Comparison of ENCODE assay signal across 16 cellular contexts in the genomic region with DNA sequence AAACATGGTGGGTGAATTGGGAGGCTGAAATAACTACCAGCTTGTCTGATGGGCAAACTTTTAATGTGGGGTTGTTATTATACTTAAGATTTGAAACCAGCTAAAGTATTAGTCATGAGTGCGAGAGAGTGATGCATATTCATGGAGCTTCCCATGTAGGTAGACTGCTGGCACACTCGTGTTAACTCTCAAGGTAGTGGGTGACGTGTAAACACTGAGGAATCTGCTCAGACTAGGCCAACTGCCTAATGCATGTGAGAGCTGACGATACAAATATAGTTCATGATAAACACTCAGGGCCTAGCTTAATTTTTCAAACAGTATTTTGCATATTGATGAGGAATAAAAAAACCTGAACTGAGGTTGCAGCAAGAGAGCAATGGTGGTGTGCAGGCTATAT.
DNase-seq lines count a peak whose midpoint lies in the region; ATAC-seq, FAIRE-seq and TF ChIP-seq lines count a peak whose summit lies in the region.
"Had no signal": no experiment of that assay in that cellular context is flagged by ENCODE, and none has a peak within 500 bp of the region (broad histone marks: within the 10 kb centered on the region; RNA-seq: fewer than 3 reads in every experiment).

No MANE protein-coding gene starts in this region.

- no peaks in the 10 kb centered on the region for H3K36me3 ChIP-seq in bronchial epithelial cell (ENCODE audit: control insufficient read depth, insufficient read depth, low read length)
- no peaks in the 10 kb centered on the region for H3K36me3 ChIP-seq in HepG2 (replicated peaks in 1 of 2; ENCODE audit: control insufficient read depth in 1 of 2, insufficient read depth in 2 of 2, low read length in 2 of 2)
- no peaks in the 10 kb centered on the region for H3K36me3 ChIP-seq in heart right ventricle
- H3K36me3 ChIP-seq: BE2C had no signal

- CTCF ChIA-PET in HepG2 (lab: Yijun Ruan, JAX; ENCODE audit: low intra/inter-chr PET ratio, low total read pairs) = no interaction called here

- H3K4me3 ChIP-seq in bronchial epithelial cell (ENCODE audit: low read depth, low read length) = no peak overlapping the region
- H3K4me3 ChIP-seq in HepG2 (replicated peaks in 1 of 3; ENCODE audit: insufficient read depth in 1 of 3, low read depth in 2 of 3, low read length in 3 of 3) = no peak overlapping the region
- no peak overlapping the region for H3K4me3 ChIP-seq in heart right ventricle
- H3K4me3 ChIP-seq: A549 had no signal

- POLR2A ChIA-PET in HepG2 (lab: Yijun Ruan, JAX) = no interaction called here

- FAIRE-seq in bronchial epithelial cell (lab: Jason Lieb, UNC) (no peak), HepG2 (lab: Jason Lieb, UNC) (no peak)
- FAIRE-seq: A549, GM18507, HTR-8/SVneo had no signal

- H3K27me3 ChIP-seq in bronchial epithelial cell (ENCODE audit: control insufficient read depth, insufficient read depth, low read length) = no peaks in the 10 kb centered on the region
- H3K27me3 ChIP-seq in HepG2 (ENCODE audit: control insufficient read depth in 1 of 2, insufficient read depth in 2 of 2, low read length in 2 of 2) = no peaks in the 10 kb centered on the region; a peak in 1 of 5 replicates
- no peaks in the 10 kb centered on the region for H3K27me3 ChIP-seq in heart right ventricle
- H3K27me3 ChIP-seq: BE2C had no signal

- no peak overlapping the region for H3K4me2 ChIP-seq in HepG2 (ENCODE audit: low read depth, low read length)
- H3K4me2 ChIP-seq: A549 had no signal

- no peaks in the 10 kb centered on the region for H4K20me1 ChIP-seq in HepG2 (ENCODE audit: insufficient read depth, low read length)

- in situ Hi-C loops in HepG2 (cut with HindIII; ENCODE audit: extremely low pct_ligation_motif_present, low pct_unique_long_range_greater_than_20kb) = no loop called here

- no peak for TF ChIP-seq RAD21 in HepG2 (CRISPR knock-in tag; IDR thresholded peaks at IDR 0.05)

- H3K27ac ChIP-seq in HepG2 (ENCODE audit: extremely low read length, insufficient read depth, low read length) = no peak overlapping the region
- H3K27ac ChIP-seq in heart right ventricle = no peak overlapping the region
- H3K27ac ChIP-seq: A549, C4-2B had no signal

- H3K4me1 ChIP-seq in HepG2 (ENCODE audit: insufficient read depth, low read length) = no peaks in the 10 kb centered on the region
- H3K4me1 ChIP-seq in heart right ventricle = no peaks in the 10 kb centered on the region
- H3K4me1 ChIP-seq: A549, BE2C had no signal

- H3K79me2 ChIP-seq in HepG2 (ENCODE audit: insufficient read depth, low read length) = no peaks in the 10 kb centered on the region

- no TSS peak for BruUV-seq in HepG2 (replicated peaks; lab: Mats Ljungman, UMichigan)

- H3K9me3 ChIP-seq in HepG2 (ENCODE audit: low read length) = 0 out of 2 replicates have a peak, but pooled peaks cover 5% of the 10 kb centered on the region
- H3K9me3 ChIP-seq in heart right ventricle = peaks cover 0 to 26% (median 0%) of the 10 kb centered on the region in 11 donors
- H3K9me3 ChIP-seq: BE2C had no signal

- TF ChIP-seq CTCF in bronchial epithelial cell (IDR thresholded peaks at IDR 0.05; ENCODE audit: insufficient read depth, low read length, severe bottlenecking) (no peak), HepG2 (CRISPR knock-in tag; IDR thresholded peaks at IDR 0.05) (no peak), heart right ventricle (IDR thresholded peaks at IDR 0.05) (no peak)

- TF ChIP-seq EP300 in HepG2 (IDR thresholded peaks at IDR 0.05; ENCODE audit: low read depth in 2 of 2, low read length in 2 of 2) (no peak), HepG2 (CRISPR knock-in tag; IDR thresholded peaks at IDR 0.05; ENCODE audit: borderline replicate concordance) (no peak)

- WGBS in HepG2 (ENCODE audit: low lambda C conversion rate) = 13% methylated on average over 4 of the region's 4 CpGs
- WGBS in heart right ventricle, 2 donors = 60 to 63% methylated on average over 4 of the region's 4 CpGs

- H3K9ac ChIP-seq in HepG2 (ENCODE audit: insufficient read depth, low read depth, low read length) = no peak overlapping the region

- peak; percentile 60 for DNase-seq in M059J (ENCODE audit: low read depth)
- DNase-seq in bronchial epithelial cell (ENCODE audit: low read depth) = peak; percentile 59
- peak; percentile 4 for DNase-seq in middle frontal gyrus (ENCODE audit: extremely low spot score, low spot score)
- no peak for DNase-seq in HepG2 (ENCODE audit: low spot score)
- no peak for DNase-seq in heart right ventricle
- DNase-seq: BE2C; CD4-positive, alpha-beta memory T cell; COR-L47; DMS53; HCEC 1CT; HFFc6 had no signal

- TF ChIP-seq POLR2A in HepG2 (IDR thresholded peaks at IDR 0.05; ENCODE audit: insufficient read depth in 1 of 2, low read depth in 2 of 2, low read length in 2 of 2) = no peak

- ATAC-seq in GM18511 (IDR thresholded peaks at IDR 0.05; ENCODE audit: unreplicated experiment) (no peak), HepG2 (no peak), heart right ventricle (no peak)
- ATAC-seq: A549 had no signal

- H2AFZ ChIP-seq in HepG2 (ENCODE audit: low read length) = no peak overlapping the region

- intact Hi-C loops in HepG2 (cut with micrococcal nuclease; ENCODE audit: unreplicated experiment) = no loop called here
- intact Hi-C loops in heart right ventricle (cut with DNase I) = loop anchor here in 1 of 10 donors (10.0 kb wide), 1 partner anchor 56 kb away; no protein-coding TSS in a partner anchor

TF ChIP-seq in HepG2, 621 proteins besides CTCF, POLR2A, EP300 and RAD21 (continues in another document):
- TF ChIP-seq ZNF83 (CRISPR knock-in tag; IDR thresholded peaks at IDR 0.05; ENCODE audit: borderline replicate concordance) = no peak
- TF ChIP-seq, protein P1, sequence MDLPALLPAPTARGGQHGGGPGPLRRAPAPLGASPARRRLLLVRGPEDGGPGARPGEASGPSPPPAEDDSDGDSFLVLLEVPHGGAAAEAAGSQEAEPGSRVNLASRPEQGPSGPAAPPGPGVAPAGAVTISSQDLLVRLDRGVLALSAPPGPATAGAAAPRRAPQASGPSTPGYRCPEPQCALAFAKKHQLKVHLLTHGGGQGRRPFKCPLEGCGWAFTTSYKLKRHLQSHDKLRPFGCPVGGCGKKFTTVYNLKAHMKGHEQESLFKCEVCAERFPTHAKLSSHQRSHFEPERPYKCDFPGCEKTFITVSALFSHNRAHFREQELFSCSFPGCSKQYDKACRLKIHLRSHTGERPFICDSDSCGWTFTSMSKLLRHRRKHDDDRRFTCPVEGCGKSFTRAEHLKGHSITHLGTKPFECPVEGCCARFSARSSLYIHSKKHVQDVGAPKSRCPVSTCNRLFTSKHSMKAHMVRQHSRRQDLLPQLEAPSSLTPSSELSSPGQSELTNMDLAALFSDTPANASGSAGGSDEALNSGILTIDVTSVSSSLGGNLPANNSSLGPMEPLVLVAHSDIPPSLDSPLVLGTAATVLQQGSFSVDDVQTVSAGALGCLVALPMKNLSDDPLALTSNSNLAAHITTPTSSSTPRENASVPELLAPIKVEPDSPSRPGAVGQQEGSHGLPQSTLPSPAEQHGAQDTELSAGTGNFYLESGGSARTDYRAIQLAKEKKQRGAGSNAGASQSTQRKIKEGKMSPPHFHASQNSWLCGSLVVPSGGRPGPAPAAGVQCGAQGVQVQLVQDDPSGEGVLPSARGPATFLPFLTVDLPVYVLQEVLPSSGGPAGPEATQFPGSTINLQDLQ (CRISPR knock-in tag; IDR thresholded peaks at IDR 0.05) = no peak
- TF ChIP-seq, protein P2, sequence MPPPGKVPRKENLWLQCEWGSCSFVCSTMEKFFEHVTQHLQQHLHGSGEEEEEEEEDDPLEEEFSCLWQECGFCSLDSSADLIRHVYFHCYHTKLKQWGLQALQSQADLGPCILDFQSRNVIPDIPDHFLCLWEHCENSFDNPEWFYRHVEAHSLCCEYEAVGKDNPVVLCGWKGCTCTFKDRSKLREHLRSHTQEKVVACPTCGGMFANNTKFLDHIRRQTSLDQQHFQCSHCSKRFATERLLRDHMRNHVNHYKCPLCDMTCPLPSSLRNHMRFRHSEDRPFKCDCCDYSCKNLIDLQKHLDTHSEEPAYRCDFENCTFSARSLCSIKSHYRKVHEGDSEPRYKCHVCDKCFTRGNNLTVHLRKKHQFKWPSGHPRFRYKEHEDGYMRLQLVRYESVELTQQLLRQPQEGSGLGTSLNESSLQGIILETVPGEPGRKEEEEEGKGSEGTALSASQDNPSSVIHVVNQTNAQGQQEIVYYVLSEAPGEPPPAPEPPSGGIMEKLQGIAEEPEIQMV (CRISPR knock-in tag; IDR thresholded peaks at IDR 0.05; ENCODE audit: low read depth) = no peak
- TF ChIP-seq CEBPG (CRISPR knock-in tag; IDR thresholded peaks at IDR 0.05) = no peak
- no peak for TF ChIP-seq ZNF75D (CRISPR knock-in tag; IDR thresholded peaks at IDR 0.05; ENCODE audit: borderline replicate concordance)
- no peak for TF ChIP-seq NR3C1 (CRISPR knock-in tag; IDR thresholded peaks at IDR 0.05)
- TF ChIP-seq, protein P3, sequence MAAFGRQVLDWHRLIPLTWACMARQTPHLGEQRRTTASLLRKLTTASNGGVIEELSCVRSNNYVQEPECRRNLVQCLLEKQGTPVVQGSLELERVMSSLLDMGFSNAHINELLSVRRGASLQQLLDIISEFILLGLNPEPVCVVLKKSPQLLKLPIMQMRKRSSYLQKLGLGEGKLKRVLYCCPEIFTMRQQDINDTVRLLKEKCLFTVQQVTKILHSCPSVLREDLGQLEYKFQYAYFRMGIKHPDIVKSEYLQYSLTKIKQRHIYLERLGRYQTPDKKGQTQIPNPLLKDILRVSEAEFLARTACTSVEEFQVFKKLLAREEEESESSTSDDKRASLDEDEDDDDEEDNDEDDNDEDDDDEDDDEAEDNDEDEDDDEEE (CRISPR knock-in tag; IDR thresholded peaks at IDR 0.05) = no peak
- no peak for TF ChIP-seq ZNF501 (CRISPR knock-in tag; IDR thresholded peaks at IDR 0.05)
- TF ChIP-seq, protein P4, sequence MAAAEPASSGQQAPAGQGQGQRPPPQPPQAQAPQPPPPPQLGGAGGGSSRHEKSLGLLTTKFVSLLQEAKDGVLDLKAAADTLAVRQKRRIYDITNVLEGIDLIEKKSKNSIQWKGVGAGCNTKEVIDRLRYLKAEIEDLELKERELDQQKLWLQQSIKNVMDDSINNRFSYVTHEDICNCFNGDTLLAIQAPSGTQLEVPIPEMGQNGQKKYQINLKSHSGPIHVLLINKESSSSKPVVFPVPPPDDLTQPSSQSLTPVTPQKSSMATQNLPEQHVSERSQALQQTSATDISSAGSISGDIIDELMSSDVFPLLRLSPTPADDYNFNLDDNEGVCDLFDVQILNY (CRISPR knock-in tag; conservative IDR thresholded peaks at IDR 0.05) = no peak

Comparison
In these comparisons a context has a peak if more than half of its experiments do, and no peak if none do; other contexts are left out.
1. DNase-seq: peak in M059J (single experiment), bronchial epithelial cell (single experiment) and middle frontal gyrus (single experiment); none in HepG2 (single experiment) and heart right ventricle (0 of 2).